9 cellular contexts compared by ENCODE assay signal in genomic region chr9:70902705-70903131, GRCh38.
A peak's percentile ranks its signal among the peaks of the same experiment; 100 is the strongest.
DNase-seq lines count a peak whose midpoint lies in the region; ATAC-seq and TF ChIP-seq lines count a peak whose summit lies in the region.
"Had no signal": no experiment of that assay in that cellular context is flagged by ENCODE, and none has a peak within 500 bp of the region (broad histone marks: within the 10 kb centered on the region; RNA-seq: fewer than 3 reads in every experiment).

No MANE protein-coding gene starts in this region.

- no peaks in the 10 kb centered on the region for H3K9me3 ChIP-seq in gastrocnemius medialis

- H3K27ac ChIP-seq in gastrocnemius medialis = no peak overlapping the region

- no peaks in the 10 kb centered on the region for H3K36me3 ChIP-seq in gastrocnemius medialis

- TF ChIP-seq CTCF in epithelial cell of proximal tubule (conservative IDR thresholded peaks at IDR 0.05; ENCODE audit: low read depth, low read length) = no peak
- TF ChIP-seq CTCF in gastrocnemius medialis (IDR thresholded peaks at IDR 0.05 in 4 of 5, conservative IDR thresholded peaks at IDR 0.05 in 1 of 5) = no peak

- intact Hi-C loops in gastrocnemius medialis (cut with DNase I; ENCODE audit: low total_unique reads) = no loop called here

- in situ Hi-C loops in gastrocnemius medialis (cut with MboI; ENCODE audit: low sequenced_read_pairs in 4 of 4) = no loop called here

- no peak for TF ChIP-seq POLR2A in gastrocnemius medialis (IDR thresholded peaks at IDR 0.05)

- no peaks in the 10 kb centered on the region for H3K27me3 ChIP-seq in gastrocnemius medialis

- peak; percentile 71 for ATAC-seq in GM19043 (IDR thresholded peaks at IDR 0.05; ENCODE audit: low read depth, unreplicated experiment)
- no peak for ATAC-seq in gastrocnemius medialis
- ATAC-seq in GM19035 (IDR thresholded peaks at IDR 0.05; ENCODE audit: unreplicated experiment) = no peak

- H3K4me3 ChIP-seq in epithelial cell of proximal tubule (ENCODE audit: low read depth, low read length) (peak overlapping the region; percentile 47), gastrocnemius medialis (no peak overlapping the region)

- DNase-seq in LoVo (ENCODE audit: low spot score) (peak; percentile 29), epithelial cell of proximal tubule (ENCODE audit: low read depth) (peak; percentile 99), renal cortical epithelial cell (ENCODE audit: low read depth) (peak; percentile 100), nucleus accumbens (lab: John Stamatoyannopoulos, UW) (no peak), gastrocnemius medialis (no peak), GOT3 (lab: John Stamatoyannopoulos, UW) (no peak)
- DNase-seq: NCI-H2171 had no signal

- no peaks in the 10 kb centered on the region for H3K4me1 ChIP-seq in gastrocnemius medialis

Comparison
In these comparisons a context has a peak if more than half of its experiments do, and no peak if none do; other contexts are left out.
1. DNase-seq: peak in LoVo (single experiment), epithelial cell of proximal tubule (single experiment) and renal cortical epithelial cell (single experiment); none in nucleus accumbens (0 of 56), gastrocnemius medialis (0 of 2) and GOT3 (single experiment).